9 cellular contexts compared by ENCODE assay signal in the genomic region with DNA sequence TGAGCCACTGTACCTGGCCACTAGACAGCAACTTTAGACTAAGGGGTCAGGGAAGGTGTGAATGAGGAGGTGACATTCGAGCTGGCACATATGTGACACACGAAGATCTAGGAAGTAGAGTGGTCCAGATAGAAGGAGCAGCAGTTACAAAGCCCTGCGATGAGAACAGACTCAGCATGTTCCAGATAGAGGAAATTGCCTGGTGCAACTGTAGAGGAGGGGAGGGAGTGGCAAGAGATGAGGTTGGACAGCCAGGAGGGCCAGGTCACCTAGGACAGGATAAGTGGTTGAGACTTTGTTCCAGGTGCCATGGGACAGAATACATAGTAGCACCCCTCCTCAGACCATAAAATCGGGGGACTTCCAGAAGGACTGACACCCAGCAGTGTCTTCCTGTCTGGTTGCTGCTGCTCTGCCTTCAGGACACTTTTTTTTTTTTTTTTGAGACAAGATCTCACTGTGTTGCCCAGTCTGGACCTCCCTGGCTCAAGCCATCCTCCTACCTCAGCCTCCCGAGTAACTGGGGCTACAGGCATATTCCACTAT. TPM values are rescaled to one million over a fixed set of nuclear protein-coding genes. Genes with fewer than 3 reads are reported as not detected.
A peak's percentile ranks its signal among the peaks of the same experiment; 100 is the strongest.
DNase-seq lines count a peak whose midpoint lies in the region; ATAC-seq and TF ChIP-seq lines count a peak whose summit lies in the region.
"Had no signal": no experiment of that assay in that cellular context is flagged by ENCODE, and none has a peak within 500 bp of the region (broad histone marks: within the 10 kb centered on the region; RNA-seq: fewer than 3 reads in every experiment).

No MANE protein-coding gene starts in this region.

- H3K36me3 ChIP-seq in mesodermal cell (ENCODE audit: control insufficient read depth, insufficient read depth, low read length), result peaks cover 74% of the 10 kb centered on the region

- H3K4me3 ChIP-seq in mesodermal cell (ENCODE audit: extremely low read depth, insufficient read depth, low read length, poor library complexity, severe bottlenecking) (no peak overlapping the region), foreskin fibroblast (ENCODE audit: low read depth in 1 of 2, low read length in 2 of 2) (no peak overlapping the region)

- H3K27ac ChIP-seq in mesodermal cell (ENCODE audit: low read depth, low read length, severe bottlenecking), result peak overlapping the region; percentile 91

- no peak for ATAC-seq in activated CD8-positive, alpha-beta memory T cell treated with anti-CD3 and anti-CD28 coated beads, Interleukin-2, amount 10 ng/mL, durations not matched to agents 7 days and 5 days

- no peak for DNase-seq in activated CD8-positive, alpha-beta memory T cell treated with anti-CD3 and anti-CD28 coated beads, Interleukin-2, amount 10 ng/mL, durations not matched to agents 7 days and 5 days
- DNase-seq in activated CD8-positive, alpha-beta memory T cell treated with anti-CD3 and anti-CD28 coated beads for 24 hours, result no peak
- DNase-seq in chondrocyte (ENCODE audit: low spot score) (no peak), type B pancreatic cell (ENCODE audit: extremely low spot score, unreplicated experiment) (no peak), cerebellar nuclear complex (lab: John Stamatoyannopoulos, UW) (no peak), foreskin fibroblast (no peak), NCI-H1092 (lab: John Stamatoyannopoulos, UW) (no peak)
- DNase-seq: naive B cell had no signal

- no peak overlapping the region for H3K4me3 Mint-ChIP-seq in activated CD8-positive, alpha-beta memory T cell treated with anti-CD3 and anti-CD28 coated beads, Interleukin-2, amount 10 ng/mL, durations not matched to agents 7 days and 5 days
- H3K4me3 Mint-ChIP-seq in chondrocyte (ENCODE audit: unreplicated experiment) (no peak overlapping the region), type B pancreatic cell (no peak overlapping the region)
- H3K4me3 Mint-ChIP-seq: naive B cell had no signal

- WGBS in mesodermal cell (ENCODE audit: insufficient coverage in 2 of 2), 2 experiments, result 94 to 97% methylated on average over 4 to 5 of the region's 5 CpGs

- CTCF ChIA-PET in activated CD8-positive, alpha-beta memory T cell treated with anti-CD3 and anti-CD28 coated beads, Interleukin-2, amount 10 ng/mL, durations not matched to agents 7 days and 5 days (lab: Charles Lee), result interaction anchor here (0.7 to 3.6 kb wide), 3 partner anchors 8 to 671 kb away, joined by 3 to 14 read pairs (median 3); no protein-coding TSS in a partner anchor

- H3K27ac Mint-ChIP-seq in activated CD8-positive, alpha-beta memory T cell treated with anti-CD3 and anti-CD28 coated beads, Interleukin-2, amount 10 ng/mL, durations not matched to agents 7 days and 5 days, result peak overlapping the region; percentile 66
- peak overlapping the region; percentile 83 for H3K27ac Mint-ChIP-seq in chondrocyte (ENCODE audit: unreplicated experiment)
- peak overlapping the region; percentile 89 for H3K27ac Mint-ChIP-seq in type B pancreatic cell

- H3K4me1 Mint-ChIP-seq in activated CD8-positive, alpha-beta memory T cell treated with anti-CD3 and anti-CD28 coated beads, Interleukin-2, amount 10 ng/mL, durations not matched to agents 7 days and 5 days, result peaks cover 19% of the 10 kb centered on the region
- peaks cover 72% of the 10 kb centered on the region for H3K4me1 Mint-ChIP-seq in chondrocyte (ENCODE audit: low read depth)
- H3K4me1 Mint-ChIP-seq in type B pancreatic cell (ENCODE audit: unreplicated experiment), result peaks cover 36% of the 10 kb centered on the region

- TF ChIP-seq CTCF in chondrocyte (IDR thresholded peaks at IDR 0.05) (no peak), type B pancreatic cell (conservative IDR thresholded peaks at IDR 0.05) (no peak), foreskin fibroblast (IDR thresholded peaks at IDR 0.05; ENCODE audit: low read depth, low read length) (no peak)

- H3K9me3 Mint-ChIP-seq in activated CD8-positive, alpha-beta memory T cell treated with anti-CD3 and anti-CD28 coated beads, Interleukin-2, amount 10 ng/mL, durations not matched to agents 7 days and 5 days (ENCODE audit: low read depth), result no peaks in the 10 kb centered on the region
- H3K9me3 Mint-ChIP-seq in chondrocyte (ENCODE audit: low read depth), result no peaks in the 10 kb centered on the region
- no peaks in the 10 kb centered on the region for H3K9me3 Mint-ChIP-seq in type B pancreatic cell
- H3K9me3 Mint-ChIP-seq: naive B cell had no signal

- no peaks in the 10 kb centered on the region for H3K9me3 ChIP-seq in mesodermal cell (ENCODE audit: control insufficient read depth, low read length)

- H3K4me1 ChIP-seq in mesodermal cell (ENCODE audit: control insufficient read depth, insufficient read depth, low read length, poor library complexity, severe bottlenecking), result peaks cover 34% of the 10 kb centered on the region

- no peaks in the 10 kb centered on the region for H3K27me3 Mint-ChIP-seq in activated CD8-positive, alpha-beta memory T cell treated with anti-CD3 and anti-CD28 coated beads, Interleukin-2, amount 10 ng/mL, durations not matched to agents 7 days and 5 days
- no peaks in the 10 kb centered on the region for H3K27me3 Mint-ChIP-seq in chondrocyte (ENCODE audit: low read depth)
- H3K27me3 Mint-ChIP-seq in type B pancreatic cell, result no peaks in the 10 kb centered on the region
- H3K27me3 Mint-ChIP-seq: naive B cell had no signal

- H3K36me3 Mint-ChIP-seq in activated CD8-positive, alpha-beta memory T cell treated with anti-CD3 and anti-CD28 coated beads, Interleukin-2, amount 10 ng/mL, durations not matched to agents 7 days and 5 days, result peaks cover 12% of the 10 kb centered on the region
- H3K36me3 Mint-ChIP-seq in chondrocyte (ENCODE audit: low read depth) (peaks cover 4% of the 10 kb centered on the region), type B pancreatic cell (peaks cover 12% of the 10 kb centered on the region)
- H3K36me3 Mint-ChIP-seq: naive B cell had no signal

RNA-seq across cellular contexts. Expression of a gene that starts 11.0 kb away (rescaled TPM):
- total RNA-seq in activated CD8-positive, alpha-beta memory T cell treated with anti-CD3 and anti-CD28 coated beads, Interleukin-2, amount 10 ng/mL, durations not matched to agents 7 days and 5 days, result 10 to 100 TPM; 61.8 to 69.3 TPM
- 50.5 to 58.3 TPM (median 52.8 TPM) in 3 replicates for total RNA-seq in chondrocyte
- polyA plus RNA-seq in mesodermal cell (2013, experiment 1 of 2), result 46.2 TPM
- polyA plus RNA-seq in mesodermal cell (2013, experiment 2 of 2), result 39.0 TPM
- total RNA-seq in type B pancreatic cell (ENCODE audit: low replicate concordance), result 67.6 and 74.2 TPM in 2 replicates

RNA-seq across cellular contexts. Expression of a gene that starts 11.8 kb away (rescaled TPM):
- 100 to 1,000 TPM; 114 to 137 TPM for total RNA-seq in activated CD8-positive, alpha-beta memory T cell treated with anti-CD3 and anti-CD28 coated beads, Interleukin-2, amount 10 ng/mL, durations not matched to agents 7 days and 5 days
- total RNA-seq in chondrocyte (131 to 147 TPM (median 135 TPM) in 3 replicates), type B pancreatic cell (ENCODE audit: low replicate concordance) (144 and 149 TPM in 2 replicates)
- 258 TPM for polyA plus RNA-seq in mesodermal cell (2013, experiment 1 of 2)
- 246 TPM for polyA plus RNA-seq in mesodermal cell (2013, experiment 2 of 2)

RNA-seq across cellular contexts. Expression of a gene that starts 14.3 kb away (rescaled TPM):
- total RNA-seq in activated CD8-positive, alpha-beta memory T cell treated with anti-CD3 and anti-CD28 coated beads, Interleukin-2, amount 10 ng/mL, durations not matched to agents 7 days and 5 days, result 100 to 1,000 TPM; 122 to 124 TPM
- total RNA-seq in chondrocyte, result 67.6 to 77.2 TPM (median 67.9 TPM) in 3 replicates
- 63.8 TPM for polyA plus RNA-seq in mesodermal cell (2013, experiment 1 of 2)
- 47.6 TPM for polyA plus RNA-seq in mesodermal cell (2013, experiment 2 of 2)
- 77.5 and 81.1 TPM in 2 replicates for total RNA-seq in type B pancreatic cell (ENCODE audit: low replicate concordance)

RNA-seq across cellular contexts. Expression of a gene that starts 16.4 kb away (rescaled TPM):
- total RNA-seq in activated CD8-positive, alpha-beta memory T cell treated with anti-CD3 and anti-CD28 coated beads, Interleukin-2, amount 10 ng/mL, durations not matched to agents 7 days and 5 days, result 10 to 100 TPM; 47.9 to 52.7 TPM
- total RNA-seq in chondrocyte, result 25.3 to 26.3 TPM (median 25.7 TPM) in 3 replicates
- 25.7 TPM for polyA plus RNA-seq in mesodermal cell (2013, experiment 1 of 2)
- polyA plus RNA-seq in mesodermal cell (2013, experiment 2 of 2), result 24.1 TPM
- 25.5 and 35.1 TPM in 2 replicates for total RNA-seq in type B pancreatic cell (ENCODE audit: low replicate concordance)

RNA-seq across cellular contexts. Expression of a gene that starts 26.2 kb away (rescaled TPM):
- under 1 TPM; 0.45 to 0.99 TPM for total RNA-seq in activated CD8-positive, alpha-beta memory T cell treated with anti-CD3 and anti-CD28 coated beads, Interleukin-2, amount 10 ng/mL, durations not matched to agents 7 days and 5 days
- total RNA-seq in chondrocyte (0.57 TPM in 1 of 3 replicates, not detected in the others), type B pancreatic cell (ENCODE audit: low replicate concordance) (0.80 and 1.1 TPM in 2 replicates)
- polyA plus RNA-seq in mesodermal cell (2013, experiment 1 of 2), result 1.00 TPM
- not detected for polyA plus RNA-seq in mesodermal cell (2013, experiment 2 of 2)
